In the genomic region with DNA sequence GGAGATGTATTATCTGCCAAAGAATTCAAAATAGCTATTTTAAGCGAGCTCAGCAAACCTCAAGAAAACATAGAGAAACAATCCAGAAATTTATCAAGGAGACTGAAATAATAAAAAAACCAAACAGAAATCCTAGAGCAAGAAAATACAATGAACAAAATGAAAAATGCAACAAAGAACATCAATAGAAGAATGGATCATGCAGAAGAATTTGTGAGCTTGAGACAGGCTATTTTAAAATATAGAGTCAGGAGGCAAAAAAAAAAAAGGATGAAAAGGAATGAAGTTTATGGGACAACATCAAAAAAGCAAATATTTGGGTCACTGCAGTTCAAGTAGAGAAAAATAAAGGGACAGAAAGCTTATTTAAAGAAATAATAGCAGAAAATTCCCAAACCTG, we compare ENCODE assay signal across 24 cellular contexts. TPM values are rescaled to one million over a fixed set of nuclear protein-coding genes. Genes with fewer than 3 reads are reported as not detected.
DNase-seq lines count a peak whose midpoint lies in the region; ATAC-seq, FAIRE-seq and TF ChIP-seq lines count a peak whose summit lies in the region.
"Had no signal": no experiment of that assay in that cellular context is flagged by ENCODE, and none has a peak within 500 bp of the region (broad histone marks: within the 10 kb centered on the region; RNA-seq: fewer than 3 reads in every experiment).

No MANE protein-coding gene starts in this region.

- peaks cover 13% of the 10 kb centered on the region for H3K9me3 Mint-ChIP-seq in activated CD4-positive, alpha-beta T cell treated with anti-CD3 and anti-CD28 coated beads, Interleukin-2, amount 10 ng/mL, durations not matched to agents 7 days and 5 days

- H2AFZ ChIP-seq in K562 (ENCODE audit: low read depth, low read length) = no peak overlapping the region

- ATAC-seq in K562 (no peak), HG03442 (IDR thresholded peaks at IDR 0.05; ENCODE audit: unreplicated experiment) (no peak)
- ATAC-seq: A549; CD8-positive, alpha-beta T cell had no signal

- WGBS in K562 (ENCODE audit: insufficient coverage, low coverage, missing lambda C conversion rate) = 100% methylated on average over 1 of the region's 1 CpG

- FAIRE-seq in K562 (lab: Jason Lieb, UNC) = no peak
- FAIRE-seq: A549, GM19239 had no signal

- no peak overlapping the region for H3K4me2 ChIP-seq in K562 (ENCODE audit: insufficient read depth, low read length)
- H3K4me2 ChIP-seq: A549; BLaER1 treated with 17β-estradiol and CSF1 and Interleukin-3, amounts not matched to agents 10 nM and 100 nM had no signal

- POLR2A ChIA-PET in activated CD4-positive, alpha-beta T cell treated with anti-CD3 and anti-CD28 coated beads, Interleukin-2, amount 10 ng/mL, durations not matched to agents 7 days and 5 days (lab: Charles Lee) = no interaction called here
- POLR2A ChIA-PET in K562 (lab: Yijun Ruan, JAX) = no interaction called here

- H3K9me1 ChIP-seq in K562 (ENCODE audit: control insufficient read depth, insufficient read depth, low read length) = no peaks in the 10 kb centered on the region

- no peaks in the 10 kb centered on the region for H3K27me3 Mint-ChIP-seq in activated CD4-positive, alpha-beta T cell treated with anti-CD3 and anti-CD28 coated beads, Interleukin-2, amount 10 ng/mL, durations not matched to agents 7 days and 5 days
- H3K27me3 Mint-ChIP-seq: B cell; CD4-positive, alpha-beta T cell had no signal

- TF ChIP-seq CTCF in K562 (IDR thresholded peaks at IDR 0.05 in 2 of 3, conservative IDR thresholded peaks at IDR 0.05 in 1 of 3; ENCODE audit: insufficient read depth in 2 of 3, low read depth in 1 of 3, low read length in 3 of 3) = no peak

- no peaks in the 10 kb centered on the region for H3K4me1 ChIP-seq in K562 (replicated peaks in 1 of 2; ENCODE audit: control insufficient read depth in 2 of 2, insufficient read depth in 2 of 2, low read length in 2 of 2)
- H3K4me1 ChIP-seq: A549, Caco-2 had no signal

- peaks cover 8% of the 10 kb centered on the region; the same call in 2 of the 3 replicates for H3K79me2 ChIP-seq in K562 (ENCODE audit: control insufficient read depth, insufficient read depth, low read length)

- no peak for TF ChIP-seq EP300 in K562 (IDR thresholded peaks at IDR 0.05; ENCODE audit: low read length)

- peak overlapping the region; percentile 27 for H3K27ac Mint-ChIP-seq in activated CD4-positive, alpha-beta T cell treated with anti-CD3 and anti-CD28 coated beads, Interleukin-2, amount 10 ng/mL, durations not matched to agents 7 days and 5 days
- H3K27ac Mint-ChIP-seq: B cell; CD4-positive, alpha-beta T cell; CD8-positive, alpha-beta T cell had no signal

- H3K27me3 ChIP-seq in K562 (ENCODE audit: control insufficient read depth in 2 of 2, insufficient read depth in 2 of 2, low read length in 2 of 2) = no peaks in the 10 kb centered on the region
- H3K27me3 ChIP-seq: BLaER1 treated with 17β-estradiol and CSF1 and Interleukin-3, amounts not matched to agents 10 nM and 100 nM had no signal

- peaks cover 60% of the 10 kb centered on the region for H3K36me3 ChIP-seq in K562 (ENCODE audit: control insufficient read depth, insufficient read depth, low read length)

- H3K27ac ChIP-seq in K562 (ENCODE audit: extremely low read depth, low read depth, low read length) = no peak overlapping the region
- H3K27ac ChIP-seq: 22Rv1; A549; BLaER1 treated with 17β-estradiol and CSF1 and Interleukin-3, amounts not matched to agents 10 nM and 100 nM; C4-2B had no signal

- no peak overlapping the region for H3K4me3 ChIP-seq in K562
- H3K4me3 ChIP-seq: A549; BLaER1 treated with 17β-estradiol and CSF1 and Interleukin-3, amounts not matched to agents 10 nM and 100 nM had no signal

- TF ChIP-seq POLR2A in K562 (conservative IDR thresholded peaks at IDR 0.05) = no peak

- no peak overlapping the region for H3K9ac ChIP-seq in K562 (ENCODE audit: insufficient read depth in 1 of 2, low read depth in 2 of 2, low read length in 2 of 2)
- H3K9ac ChIP-seq: BLaER1 treated with 17β-estradiol and CSF1 and Interleukin-3, amounts not matched to agents 10 nM and 100 nM had no signal

- in situ Hi-C loops in Caki2 (cut with HindIII; ENCODE audit: low pct_unique_long_range_greater_than_20kb, low sequenced_read_pairs) (no loop called here), K562 (cut with MboI) (no loop called here)

- no peaks in the 10 kb centered on the region for H4K20me1 ChIP-seq in K562 (replicated peaks; ENCODE audit: control insufficient read depth, insufficient read depth, low read length)
- H4K20me1 ChIP-seq: BLaER1 treated with 17β-estradiol and CSF1 and Interleukin-3, amounts not matched to agents 10 nM and 100 nM had no signal

- H3K36me3 Mint-ChIP-seq in activated CD4-positive, alpha-beta T cell treated with anti-CD3 and anti-CD28 coated beads, Interleukin-2, amount 10 ng/mL, durations not matched to agents 7 days and 5 days (ENCODE audit: low read depth) = peaks cover 73% of the 10 kb centered on the region

- H3K4me1 Mint-ChIP-seq in activated CD4-positive, alpha-beta T cell treated with anti-CD3 and anti-CD28 coated beads, Interleukin-2, amount 10 ng/mL, durations not matched to agents 7 days and 5 days = peaks cover 12% of the 10 kb centered on the region
- H3K4me1 Mint-ChIP-seq: B cell had no signal

- no TSS peak for BruUV-seq in K562 (replicated peaks; lab: Mats Ljungman, UMichigan)

- no peak for TF ChIP-seq RAD21 in K562 (CRISPR knock-in tag; conservative IDR thresholded peaks at IDR 0.05 in 1 of 2, IDR thresholded peaks at IDR 0.05 in 1 of 2)

- H3K4me3 Mint-ChIP-seq in activated CD4-positive, alpha-beta T cell treated with anti-CD3 and anti-CD28 coated beads, Interleukin-2, amount 10 ng/mL, durations not matched to agents 7 days and 5 days = no peak overlapping the region
- H3K4me3 Mint-ChIP-seq: B cell; CD4-positive, alpha-beta T cell; CD8-positive, alpha-beta T cell had no signal

- peaks cover 2% of the 10 kb centered on the region; the same call in 1 of the 2 replicates for H3K9me3 ChIP-seq in K562 (replicated peaks; ENCODE audit: control insufficient read depth, insufficient read depth, low read depth, low read length)
- H3K9me3 ChIP-seq: Caco-2 had no signal

- intact Hi-C loops in K562 (cut with micrococcal nuclease) = no loop called here
- intact Hi-C loops in head of caudate nucleus (cut with DNase I) = no loop called here

- DNase-seq in activated CD4-positive, alpha-beta T cell treated with anti-CD3 and anti-CD28 coated beads, Interleukin-2, amount 10 ng/mL, durations not matched to agents 7 days and 5 days = no peak
- no peak for DNase-seq in activated CD4-positive, alpha-beta T cell treated with anti-CD3 and anti-CD28 coated beads for 1 hour
- DNase-seq in Caki2 (ENCODE audit: low read depth) (peak; percentile 9), amniotic epithelial cell (ENCODE audit: low read depth) (peak; percentile 10), K562 (ENCODE audit: extremely low read depth in 1 of 4, low spot score in 3 of 4) (no peak), glomerular visceral epithelial cell (ENCODE audit: extremely low spot score) (no peak), head of caudate nucleus (no peak)
- DNase-seq: AML-193; Caco-2; CD4-positive, alpha-beta T cell; CD8-positive, alpha-beta T cell; DMS 273 treated with DMSO at 0.1 percent for 48 hours; DMS153; DMS53; DMS79; DND-41; GDM1 had no signal

- CTCF ChIA-PET in activated CD4-positive, alpha-beta T cell treated with anti-CD3 and anti-CD28 coated beads, Interleukin-2, amount 10 ng/mL, durations not matched to agents 7 days and 5 days (lab: Charles Lee) = interaction anchor here (0.8 to 1.3 kb wide), 2 partner anchors 14 kb away, joined by 3 to 5 read pairs; no protein-coding TSS in a partner anchor
- CTCF ChIA-PET in K562 (lab: Yijun Ruan, JAX; ENCODE audit: low intra/inter-chr PET ratio) = no interaction called here

TF ChIP-seq in K562, 482 proteins besides CTCF, POLR2A, EP300 and RAD21 (continues in another document):
- no peak for TF ChIP-seq ZC3H4 (CRISPR knock-in tag; IDR thresholded peaks at IDR 0.05; ENCODE audit: borderline replicate concordance)
- TF ChIP-seq ETV1 (tag; conservative IDR thresholded peaks at IDR 0.05; ENCODE audit: low read depth) = no peak
- TF ChIP-seq TRIM28 (IDR thresholded peaks at IDR 0.05) = peak; percentile 65; the same call in 1 of the 2 replicates
- TF ChIP-seq NFE2 (IDR thresholded peaks at IDR 0.05; ENCODE audit: low read depth) = no peak
- TF ChIP-seq GABPB1 (CRISPR knock-in tag; IDR thresholded peaks at IDR 0.05) = no peak

RNA-seq across cellular contexts. Expression of a gene that starts 29.1 kb away (rescaled TPM):
- 10 to 100 TPM; 65.0 to 74.6 TPM for total RNA-seq in activated CD4-positive, alpha-beta T cell treated with anti-CD3 and anti-CD28 coated beads, Interleukin-2, amount 10 ng/mL, durations not matched to agents 7 days and 5 days
- total RNA-seq in Caki2 (2014; rRNA removed; shearing (Covaris generic); ENCODE audit: low replicate concordance) = 4.3 and 19.4 TPM in 2 replicates
- 23.9 and 124 TPM in 2 replicates for total RNA-seq in K562 (2011; cell fraction: chromatin; rRNA removed; ENCODE audit: low replicate concordance)
- 7.5 and 10.0 TPM in 2 replicates for total RNA-seq in K562 (2011; cell fraction: nucleolus; rRNA removed)
- 32.5 and 49.3 TPM in 2 replicates for total RNA-seq in K562 (2011; cell fraction: nucleoplasm; rRNA removed)
- total RNA-seq in K562 (2014; rRNA removed) (25.7 and 27.4 TPM in 2 replicates), K562 (2014; rRNA removed; fragmentation: Illumina TruSeq; extraction: Trizol) (53.2 and 63.2 TPM in 2 replicates), K562 (2015; rRNA removed; fragmentation: Illumina TruSeq; extraction: Trizol) (43.8 and 50.5 TPM in 2 replicates), K562 (2021) (36.7 and 38.8 TPM in 2 replicates)
- polyA plus RNA-seq in K562 (2011; rRNA removed) (15.8 and 21.7 TPM in 2 replicates), K562 (2014; fragmentation: Illumina TruSeq; extraction: Trizol) (27.2 and 33.6 TPM in 2 replicates), K562 (2014; fragmentation: Nextera tagmentation; extraction: Ambion mirVana) (10 to 100 TPM in 1 of 2 experiments, 1 to 10 TPM in 1; 9.9 to 16.7 TPM), K562 (2014; rRNA removed) (21.6 and 25.3 TPM in 2 replicates)
- polyA plus RNA-seq in K562 (2011; cell fraction: cytosol; rRNA removed) = 1.1 and 2.9 TPM in 2 replicates
- 9.8 and 17.8 TPM in 2 replicates for polyA plus RNA-seq in K562 (2011; cell fraction: nucleus; rRNA removed)
- polyA plus RNA-seq in K562 (2012) = 15.9 and 22.1 TPM in 2 replicates
- 58.4 and 78.6 TPM in 2 replicates for polyA minus RNA-seq in K562 (2011; rRNA and poly(A)+ RNA removed)
- 9.4 and 11.5 TPM in 2 replicates for polyA minus RNA-seq in K562 (2011; cell fraction: cytosol; rRNA and poly(A)+ RNA removed)
- polyA minus RNA-seq in K562 (2011; cell fraction: nucleus; rRNA and poly(A)+ RNA removed) = 40.3 and 62.6 TPM in 2 replicates

Comparison
In these comparisons a context has a peak if more than half of its experiments do, and no peak if none do; other contexts are left out.
1. DNase-seq: peak in Caki2 (single experiment) and amniotic epithelial cell (single experiment); none in activated CD4-positive, alpha-beta T cell treated with anti-CD3 and anti-CD28 coated beads, Interleukin-2, amount 10 ng/mL, durations not matched to agents 7 days and 5 days (single experiment), activated CD4-positive, alpha-beta T cell treated with anti-CD3 and anti-CD28 coated beads for 1 hour (single experiment), K562 (0 of 4), glomerular visceral epithelial cell (single experiment) and head of caudate nucleus (0 of 42).